14 cellular contexts compared by ENCODE assay signal in the genomic region with DNA sequence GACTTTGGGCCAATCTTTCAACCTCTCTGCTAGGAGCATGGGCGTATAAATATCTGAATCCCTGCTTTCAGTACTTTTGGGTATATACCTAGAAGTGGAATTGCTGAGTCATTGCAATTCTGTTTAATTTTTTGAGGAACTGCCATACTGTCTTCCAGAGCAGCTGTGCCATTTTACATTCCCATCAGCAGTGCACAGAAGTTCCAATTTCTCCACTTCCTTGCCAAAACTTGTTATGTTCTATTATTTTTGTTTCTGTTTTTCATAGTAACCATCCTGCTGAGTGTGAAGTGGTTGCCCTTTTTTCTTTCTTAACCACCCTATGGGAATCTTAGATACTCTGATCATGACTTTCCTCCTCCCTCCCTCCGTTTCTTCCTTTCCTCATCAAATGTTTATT. TPM values are rescaled to one million over a fixed set of nuclear protein-coding genes. Genes with fewer than 3 reads are reported as not detected.
DNase-seq lines count a peak whose midpoint lies in the region; ATAC-seq and TF ChIP-seq lines count a peak whose summit lies in the region.
"Had no signal": no experiment of that assay in that cellular context is flagged by ENCODE, and none has a peak within 500 bp of the region (broad histone marks: within the 10 kb centered on the region; RNA-seq: fewer than 3 reads in every experiment).

No MANE protein-coding gene starts in this region.

- TF ChIP-seq CTCF in cardiac fibroblast (IDR thresholded peaks at IDR 0.05; ENCODE audit: low read depth, low read length), result no peak
- TF ChIP-seq CTCF in left lung (IDR thresholded peaks at IDR 0.05), result no peak
- no peak for TF ChIP-seq CTCF in suprapubic skin (IDR thresholded peaks at IDR 0.05)
- no peak for TF ChIP-seq CTCF in tibial nerve (IDR thresholded peaks at IDR 0.05)
- TF ChIP-seq CTCF in RWPE1 (conservative IDR thresholded peaks at IDR 0.05; ENCODE audit: low read depth), result no peak

- CTCF ChIA-PET in RWPE1 (lab: Yijun Ruan, JAX), result interaction anchor here (1.0 kb wide), 1 partner anchor 9 kb away, joined by 3 read pairs; no protein-coding TSS in a partner anchor

- intact Hi-C loops in left lung (cut with DNase I), result no loop called here

- POLR2A ChIA-PET in RWPE1 (lab: Yijun Ruan, JAX; ENCODE audit: low non-redundant PET), result no interaction called here

- TF ChIP-seq EP300 in suprapubic skin (IDR thresholded peaks at IDR 0.05) (no peak), tibial nerve (IDR thresholded peaks at IDR 0.05) (no peak)

- H3K4me3 ChIP-seq in cardiac fibroblast (replicated peaks in 1 of 2; ENCODE audit: low read depth in 2 of 2, low read length in 2 of 2), result no peak overlapping the region
- H3K4me3 ChIP-seq in left lung, result no peak overlapping the region
- no peak overlapping the region for H3K4me3 ChIP-seq in suprapubic skin
- H3K4me3 ChIP-seq in tibial nerve, result no peak overlapping the region

- 62% methylated on average over 2 of the region's 2 CpGs for WGBS in suprapubic skin
- WGBS in tibial nerve, 2 donors, result 75 to 86% methylated on average over 2 of the region's 2 CpGs

- ATAC-seq in left lung, result peak; percentile 17
- ATAC-seq in GM18517 (IDR thresholded peaks at IDR 0.05; ENCODE audit: unreplicated experiment), result no peak
- ATAC-seq: activated CD4-positive, alpha-beta T cell treated with anti-CD3 and anti-CD28 coated beads for 36 hours; left colon had no signal

- DNase-seq in LHCN-M2 (ENCODE audit: low read depth) (peak; percentile 62), cardiac fibroblast (ENCODE audit: low read depth in 2 of 2) (peak; percentile 45 to 94), left lung (no peak), suprapubic skin (ENCODE audit: low spot score in 2 of 2) (no peak), tibial nerve (ENCODE audit: low spot score in 2 of 2) (no peak), RWPE1 (ENCODE audit: low spot score) (no peak)
- DNase-seq: activated CD4-positive, alpha-beta T cell treated with anti-CD3 and anti-CD28 coated beads for 36 hours; activated T-cell treated with anti-CD3 and anti-CD28 coated beads, Interleukin-2, amount 50 U/mL, for 1 hour; amniotic stem cell; GDM1; head of caudate nucleus; left colon; SW 1271 had no signal

- H3K9me3 ChIP-seq in left lung, result peaks cover 0 to 3% of the 10 kb centered on the region in 2 donors
- no peaks in the 10 kb centered on the region for H3K9me3 ChIP-seq in suprapubic skin
- no peaks in the 10 kb centered on the region for H3K9me3 ChIP-seq in tibial nerve

- H3K36me3 ChIP-seq in left lung (peaks cover 0 to 26% of the 10 kb centered on the region in 2 donors), suprapubic skin (no peaks in the 10 kb centered on the region), tibial nerve (peaks cover 0 to 12% (median 0%) of the 10 kb centered on the region in 3 donors)

- TF ChIP-seq POLR2A in suprapubic skin (IDR thresholded peaks at IDR 0.05), result no peak
- TF ChIP-seq POLR2A in tibial nerve (IDR thresholded peaks at IDR 0.05), result no peak

- H3K27me3 ChIP-seq in left lung (no peaks in the 10 kb centered on the region), suprapubic skin (no peaks in the 10 kb centered on the region), tibial nerve (no peaks in the 10 kb centered on the region)

- H3K27ac ChIP-seq in left lung (peak overlapping the region; percentile 60 to 73), suprapubic skin (peak overlapping the region; percentile 65), tibial nerve (peak overlapping the region in 1 of 4 donors; percentile 24), RWPE1 (no peak overlapping the region)

- H3K4me1 ChIP-seq in left lung (peaks cover 3 to 44% of the 10 kb centered on the region in 2 donors), suprapubic skin (peaks cover 23% of the 10 kb centered on the region), tibial nerve (peaks cover 0 to 20% (median 7%) of the 10 kb centered on the region in 4 donors)

RNA-seq across cellular contexts. Expression of gene CCIN, which starts 11.1 kb away (rescaled TPM):
- 1.2 and 1.8 TPM in 2 replicates for total RNA-seq in LHCN-M2 (2014; rRNA removed)
- polyA plus RNA-seq in LHCN-M2 (2012), result 2.2 TPM
- total RNA-seq in left lung, result 1 to 10 TPM in 1 of 2 donors, under 1 TPM in 1; 0.67 to 1.5 TPM
- not detected for total RNA-seq in suprapubic skin
- total RNA-seq in tibial nerve, result not detected
- total RNA-seq: activated CD4-positive, alpha-beta T cell treated with anti-CD3 and anti-CD28 coated beads for 36 hours had no signal

RNA-seq across cellular contexts. Expression of gene GLIPR2, which starts 21.6 kb away (rescaled TPM):
- 29.6 and 38.3 TPM in 2 replicates for total RNA-seq in LHCN-M2 (2014; rRNA removed)
- polyA plus RNA-seq in LHCN-M2 (2012), result 44.3 TPM
- 10 to 100 TPM; 47.7 to 94.5 TPM for total RNA-seq in left lung
- total RNA-seq in suprapubic skin, result 1 to 10 TPM; 3.2 to 8.8 (median 5.6) TPM
- total RNA-seq in tibial nerve, result 10 to 100 TPM; 18.1 to 26.4 (median 25.6) TPM

RNA-seq across cellular contexts. Expression of gene CLTA, which starts 32.6 kb away (rescaled TPM):
- 418 and 464 TPM in 2 replicates for total RNA-seq in LHCN-M2 (2014; rRNA removed)
- polyA plus RNA-seq in LHCN-M2 (2012), result 483 TPM
- 100 to 1,000 TPM; 199 to 219 TPM for total RNA-seq in left lung
- 100 to 1,000 TPM; 128 to 148 (median 130) TPM for total RNA-seq in suprapubic skin
- total RNA-seq in tibial nerve, result 100 to 1,000 TPM; 165 to 247 (median 223) TPM

Comparison
In these comparisons a context has a peak if more than half of its experiments do, and no peak if none do; other contexts are left out.
1. DNase-seq: peak in LHCN-M2 (single experiment) and cardiac fibroblast (2 of 2); none in left lung (0 of 2), suprapubic skin (0 of 2), tibial nerve (0 of 2) and RWPE1 (single experiment).